ENCODE assay signal across 8 cellular contexts in genomic region chr2:30422437-30422805, GRCh38. TPM values are rescaled to one million over a fixed set of nuclear protein-coding genes. Genes with fewer than 3 reads are reported as not detected.
DNase-seq lines count a peak whose midpoint lies in the region; ATAC-seq lines count a peak whose summit lies in the region.

No MANE protein-coding gene starts in this region.

- H3K27me3 ChIP-seq in ACC112 (ENCODE audit: insufficient read depth, low read length) (no peaks in the 10 kb centered on the region), SJCRH30 (no peaks in the 10 kb centered on the region), mesenchymal stem cell (ENCODE audit: control insufficient read depth in 1 of 2, insufficient read depth in 1 of 2, low read length in 2 of 2) (no peaks in the 10 kb centered on the region)

- H2BK120ac ChIP-seq in mesenchymal stem cell (ENCODE audit: low read depth, low read length), result peak overlapping the region; percentile 79

- H3K9me3 ChIP-seq in SJCRH30 (replicated peaks), result no peaks in the 10 kb centered on the region
- H3K9me3 ChIP-seq in mesenchymal stem cell (ENCODE audit: control insufficient read depth, low read length), result no peaks in the 10 kb centered on the region

- H3K27ac Mint-ChIP-seq in activated naive CD4-positive, alpha-beta T cell treated with anti-CD3 and anti-CD28 coated beads, Interleukin-2, amount 50 U/mL, for 24 hours, result peak overlapping the region; percentile 98

- H3K4ac ChIP-seq in mesenchymal stem cell (ENCODE audit: low read depth in 1 of 2, low read length in 2 of 2), result peak overlapping the region in 1 of 2 experiments; percentile 94

- DNase-seq in SJCRH30 (peak; percentile 47 to 51), mesenchymal stem cell (peak; percentile 58), dermis blood vessel endothelial cell (no peak)
- DNase-seq in stimulated activated CD8-positive, alpha-beta memory T cell treated with anti-CD3 and anti-CD28 coated beads, Interleukin-7, amount 100 ng/mL, for 48 hours (ENCODE audit: extremely low read depth in 1 of 2, low read depth in 1 of 2), result peak; percentile 72 to 91

- H2AFZ ChIP-seq in ACC112 (ENCODE audit: low read length, unreplicated experiment), result peak overlapping the region; percentile 19
- no peak overlapping the region for H2AFZ ChIP-seq in mesenchymal stem cell (ENCODE audit: low read depth, low read length)

- H3K23ac ChIP-seq in mesenchymal stem cell (ENCODE audit: low read length in 2 of 2), result no peak overlapping the region

- H3K79me1 ChIP-seq in mesenchymal stem cell (replicated peaks; ENCODE audit: low read length, poor library complexity, severe bottlenecking), result no peaks in the 10 kb centered on the region

- no peak overlapping the region for H2BK5ac ChIP-seq in mesenchymal stem cell (ENCODE audit: low read depth, low read length, poor library complexity, severe bottlenecking)

- H3K27ac ChIP-seq in ACC112 (ENCODE audit: low read depth, low read length) (peak overlapping the region; percentile 76), SJCRH30 (no peak overlapping the region; the same call in 1 of the 2 replicates), mesenchymal stem cell (ENCODE audit: low read length, poor library complexity, severe bottlenecking) (no peak overlapping the region)

- H3K36me3 ChIP-seq in ACC112 (ENCODE audit: insufficient read depth, low read length) (no peaks in the 10 kb centered on the region), SJCRH30 (0 out of 2 replicates have a peak, but pooled peaks cover 2% of the 10 kb centered on the region), mesenchymal stem cell (ENCODE audit: control insufficient read depth in 1 of 2, insufficient read depth in 2 of 2, low read depth in 1 of 2, low read length in 2 of 2) (no peaks in the 10 kb centered on the region)

- H3K27me3 Mint-ChIP-seq in activated naive CD4-positive, alpha-beta T cell treated with anti-CD3 and anti-CD28 coated beads, Interleukin-2, amount 50 U/mL, for 24 hours, result no peaks in the 10 kb centered on the region

- no peak overlapping the region for H2AK5ac ChIP-seq in mesenchymal stem cell (ENCODE audit: low read length, severe bottlenecking)

- 66% methylated on average over 4 of the region's 4 CpGs for WGBS in mesenchymal stem cell

- peak overlapping the region in 1 of 2 experiments; percentile 19 for H3K14ac ChIP-seq in mesenchymal stem cell (ENCODE audit: low read length in 2 of 2)

- H3K4me1 ChIP-seq in ACC112 (ENCODE audit: control insufficient read depth, insufficient read depth, low read length, unreplicated experiment) (peaks cover 24% of the 10 kb centered on the region), SJCRH30 (peaks cover 11% of the 10 kb centered on the region), mesenchymal stem cell (ENCODE audit: control insufficient read depth, insufficient read depth, low read depth, low read length) (peaks cover 8% of the 10 kb centered on the region)

- peak overlapping the region; percentile 82 to 95 for H3K18ac ChIP-seq in mesenchymal stem cell (ENCODE audit: low read depth in 1 of 2, low read length in 2 of 2)

- peaks cover 60% of the 10 kb centered on the region for H3K4me1 Mint-ChIP-seq in activated naive CD4-positive, alpha-beta T cell treated with anti-CD3 and anti-CD28 coated beads, Interleukin-2, amount 50 U/mL, for 24 hours

- peak overlapping the region; percentile 73 for H3K9ac ChIP-seq in mesenchymal stem cell (ENCODE audit: low read length)

- peak overlapping the region; percentile 96 for H4K91ac ChIP-seq in mesenchymal stem cell (ENCODE audit: low read length)

- no peaks in the 10 kb centered on the region for H3K79me2 ChIP-seq in ACC112 (ENCODE audit: control insufficient read depth, insufficient read depth, low read length, unreplicated experiment)

- H2BK15ac ChIP-seq in mesenchymal stem cell (ENCODE audit: low read depth, poor library complexity, severe bottlenecking), result no peak overlapping the region

- no peak overlapping the region for H3K4me2 ChIP-seq in mesenchymal stem cell (ENCODE audit: low read length, poor library complexity, severe bottlenecking)

- peaks cover 2% of the 10 kb centered on the region for H3K36me3 Mint-ChIP-seq in activated naive CD4-positive, alpha-beta T cell treated with anti-CD3 and anti-CD28 coated beads, Interleukin-2, amount 50 U/mL, for 24 hours

- H3K4me3 Mint-ChIP-seq in activated naive CD4-positive, alpha-beta T cell treated with anti-CD3 and anti-CD28 coated beads, Interleukin-2, amount 50 U/mL, for 24 hours, result peak overlapping the region; percentile 85

- ATAC-seq in GM21381 (IDR thresholded peaks at IDR 0.05; ENCODE audit: unreplicated experiment) (peak; percentile 71), GM21526 (IDR thresholded peaks at IDR 0.05; ENCODE audit: low FRiP score, unreplicated experiment) (no peak)

- peak overlapping the region; percentile 45 for H3K4me3 ChIP-seq in ACC112 (ENCODE audit: low read depth, low read length)
- H3K4me3 ChIP-seq in SJCRH30, result peak overlapping the region; percentile 46
- peak overlapping the region in 1 of 2 experiments; percentile 41 for H3K4me3 ChIP-seq in mesenchymal stem cell (ENCODE audit: insufficient read depth in 1 of 2, low read depth in 1 of 2, low read length in 2 of 2)

- H4K8ac ChIP-seq in mesenchymal stem cell (ENCODE audit: low read length), result peak overlapping the region; percentile 94

- peak overlapping the region; percentile 81 to 98 for H2BK12ac ChIP-seq in mesenchymal stem cell (ENCODE audit: low read length in 2 of 2)

- H3K9me3 Mint-ChIP-seq in activated naive CD4-positive, alpha-beta T cell treated with anti-CD3 and anti-CD28 coated beads, Interleukin-2, amount 50 U/mL, for 24 hours, result peaks cover 7% of the 10 kb centered on the region

RNA-seq across cellular contexts. Expression of gene LCLAT1, which starts 24.6 kb away (rescaled TPM):
- total RNA-seq in SJCRH30 (2014; rRNA removed; shearing (Covaris generic)), result 29.0 and 35.9 TPM in 2 replicates
- polyA plus RNA-seq in mesenchymal stem cell (2013, experiment 1 of 2), result 10.0 TPM
- 10.0 TPM for polyA plus RNA-seq in mesenchymal stem cell (2013, experiment 2 of 2)
- total RNA-seq in dermis blood vessel endothelial cell, result 14.6 and 15.4 TPM in 2 replicates
